In genomic region chr3:39528844-39529243, GRCh38 we compare ENCODE assay signal across 18 cellular contexts.
"Had no signal": no experiment of that assay in that cellular context is flagged by ENCODE, and none has a peak within 500 bp of the region (broad histone marks: within the 10 kb centered on the region; RNA-seq: fewer than 3 reads in every experiment).

No MANE protein-coding gene starts in this region.

- H3K4me1 ChIP-seq: esophagus muscularis mucosa, gastrocnemius medialis, psoas muscle, right atrium auricular region, sigmoid colon, stomach, transverse colon had no signal

- H3K27me3 ChIP-seq: esophagus muscularis mucosa, gastrocnemius medialis, neutrophil, right atrium auricular region, sigmoid colon, stomach, transverse colon had no signal

- H3K9me3 ChIP-seq: esophagus muscularis mucosa, gastrocnemius medialis, mucosa of descending colon, neutrophil, thoracic aorta had no signal

- H3K36me3 ChIP-seq: esophagus muscularis mucosa, gastrocnemius medialis, neutrophil, right atrium auricular region, sigmoid colon, stomach, thoracic aorta, transverse colon had no signal

- DNase-seq: effector memory CD8-positive, alpha-beta T cell; gastrocnemius medialis; left colon; left ventricle myocardium superior; mucosa of descending colon; naive thymus-derived CD8-positive, alpha-beta T cell; psoas muscle; sigmoid colon; stimulated activated CD4-positive, alpha-beta T cell treated with anti-CD3 and anti-CD28 coated beads, Interleukin-12 subunit alpha, Interleukin-12 subunit beta, amount 100 ng/mL, for 4 hours; stimulated activated naive CD4-positive, alpha-beta T cell; stomach; transverse colon had no signal

- H3K4me3 ChIP-seq: esophagus muscularis mucosa, gastrocnemius medialis, mucosa of descending colon, psoas muscle, right atrium auricular region, sigmoid colon, skin epidermis, stomach, thoracic aorta, transverse colon had no signal

- H3K27ac ChIP-seq: epithelial cell of prostate, esophagus muscularis mucosa, gastrocnemius medialis, neutrophil, psoas muscle, right atrium auricular region, sigmoid colon, skin epidermis, stomach, thoracic aorta, transverse colon had no signal
